ENCODE assay signal across 11 cellular contexts in the genomic region with DNA sequence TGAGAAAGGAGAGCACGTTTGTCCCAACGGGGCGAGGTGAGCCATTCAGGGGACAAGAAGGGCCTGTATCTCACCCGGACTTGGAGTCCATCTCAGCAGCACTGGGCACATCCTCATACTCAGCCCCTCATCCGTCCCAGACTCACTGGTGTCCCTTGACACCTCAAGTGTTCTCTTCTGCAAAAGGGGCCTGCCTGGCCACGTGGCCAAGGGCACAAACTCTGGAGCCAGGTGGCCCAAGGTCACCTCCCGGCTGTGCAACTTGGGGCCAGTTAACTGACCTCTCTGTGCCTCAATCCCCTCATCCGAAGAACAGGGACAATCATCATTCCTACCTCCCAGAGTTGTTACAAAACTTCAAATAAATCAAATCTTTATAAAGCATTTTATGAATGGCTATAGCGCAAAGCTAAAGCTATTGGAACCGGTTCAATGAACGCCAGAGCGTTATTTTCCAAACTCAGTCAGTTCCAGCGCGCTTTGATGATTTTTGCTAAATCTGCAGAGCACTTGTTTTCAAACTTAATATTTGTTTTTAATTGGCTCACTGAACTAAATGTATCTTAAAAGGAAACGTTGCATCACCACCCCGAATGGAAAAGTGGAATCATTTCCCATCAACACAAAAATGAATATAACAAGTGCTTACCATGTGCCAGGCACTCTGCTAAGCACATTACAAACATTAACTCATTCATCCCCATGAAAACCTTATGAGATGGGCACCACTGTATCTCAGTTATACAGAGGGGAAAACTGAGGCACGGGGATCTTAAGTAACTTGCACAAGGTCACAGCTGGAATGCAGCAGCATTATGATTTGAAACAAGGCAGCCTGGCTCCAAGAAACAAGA. TPM values are rescaled to one million over a fixed set of nuclear protein-coding genes. Genes with fewer than 3 reads are reported as not detected.
A peak's percentile ranks its signal among the peaks of the same experiment; 100 is the strongest.
DNase-seq lines count a peak whose midpoint lies in the region; ATAC-seq, FAIRE-seq and TF ChIP-seq lines count a peak whose summit lies in the region.
"Had no signal": no experiment of that assay in that cellular context is flagged by ENCODE, and none has a peak within 500 bp of the region (broad histone marks: within the 10 kb centered on the region; RNA-seq: fewer than 3 reads in every experiment).

No MANE protein-coding gene starts in this region.

- FAIRE-seq in HepG2 (lab: Jason Lieb, UNC) = no peak

- no peaks in the 10 kb centered on the region for H3K36me3 Mint-ChIP-seq in WTC11

- H4K20me1 ChIP-seq in HepG2 (ENCODE audit: insufficient read depth, low read length) = no peaks in the 10 kb centered on the region

- H3K4me1 ChIP-seq in HepG2 (ENCODE audit: insufficient read depth, low read length) (peaks cover 63% of the 10 kb centered on the region), thyroid gland (peaks cover 18 to 47% of the 10 kb centered on the region in 2 donors)

- 32% methylated on average over 9 of the region's 17 CpGs for WGBS in HepG2 (ENCODE audit: low lambda C conversion rate)
- WGBS in thyroid gland, 2 donors = 45 to 53% methylated on average over 17 of the region's 17 CpGs

- in situ Hi-C loops in HepG2 (cut with HindIII; ENCODE audit: extremely low pct_ligation_motif_present, low pct_unique_long_range_greater_than_20kb) = loop anchor here (25.0 kb wide), 1 partner anchor 416 kb away; a partner anchor contains a TSS

- no peak overlapping the region for H3K27ac Mint-ChIP-seq in WTC11
- H3K27ac Mint-ChIP-seq: activated CD4-positive, alpha-beta T cell treated with anti-CD3 and anti-CD28 coated beads, Interleukin-2, amount 10 ng/mL, durations not matched to agents 7 days and 5 days had no signal

- no peak for ATAC-seq in HepG2
- ATAC-seq in GM19463 (IDR thresholded peaks at IDR 0.05; ENCODE audit: unreplicated experiment) = no peak
- no peak for ATAC-seq in WTC11

- no peak overlapping the region for H3K4me3 Mint-ChIP-seq in WTC11
- H3K4me3 Mint-ChIP-seq: activated CD4-positive, alpha-beta T cell treated with anti-CD3 and anti-CD28 coated beads, Interleukin-2, amount 10 ng/mL, durations not matched to agents 7 days and 5 days had no signal

- H3K9me3 ChIP-seq in HepG2 (ENCODE audit: low read length) (no peaks in the 10 kb centered on the region), thyroid gland (no peaks in the 10 kb centered on the region)

- no peak overlapping the region for H3K4me2 ChIP-seq in HepG2 (ENCODE audit: low read depth, low read length)

- peaks cover 25% of the 10 kb centered on the region for H3K27me3 Mint-ChIP-seq in WTC11 (ENCODE audit: low read depth)

- BruUV-seq in HepG2 (replicated peaks; lab: Mats Ljungman, UMichigan) = no TSS peak

- peak; percentile 17 for DNase-seq in NCI-H2029 (lab: John Stamatoyannopoulos, UW)
- DNase-seq in NCI-H2029 treated with DMSO at 0.1 percent for 48 hours (lab: John Stamatoyannopoulos, UW) = no peak
- peak; percentile 97 to 99 for DNase-seq in dermis microvascular lymphatic vessel endothelial cell (ENCODE audit: low read depth in 2 of 2)
- no peak for DNase-seq in HepG2 (ENCODE audit: low spot score)
- DNase-seq in thyroid gland = no peak
- no peak for DNase-seq in nucleus accumbens (lab: John Stamatoyannopoulos, UW)
- no peak for DNase-seq in WTC11 (ENCODE audit: low spot score)
- DNase-seq: activated CD4-positive, alpha-beta T cell treated with anti-CD3 and anti-CD28 coated beads, Interleukin-2, amount 10 ng/mL, durations not matched to agents 7 days and 5 days; NCI-H345 had no signal

- POLR2A ChIA-PET in HepG2 (lab: Yijun Ruan, JAX) = no interaction called here
- POLR2A ChIA-PET in WTC11 (lab: Charles Lee) = no interaction called here

- peaks cover 2% of the 10 kb centered on the region; the same call in 1 of the 2 replicates for H3K4me1 Mint-ChIP-seq in WTC11

- no peak overlapping the region for H3K27ac ChIP-seq in HepG2 (ENCODE audit: extremely low read length, insufficient read depth, low read length)
- H3K27ac ChIP-seq in thyroid gland = peak overlapping the region; percentile 19 to 68 (median 60)
- H3K27ac ChIP-seq: 22Rv1 had no signal

- no peak overlapping the region for H3K4me3 ChIP-seq in HepG2 (replicated peaks in 1 of 3; ENCODE audit: insufficient read depth in 1 of 3, low read depth in 2 of 3, low read length in 3 of 3)
- H3K4me3 ChIP-seq in thyroid gland (replicated peaks in 1 of 3) = no peak overlapping the region

- no peak overlapping the region for H2AFZ ChIP-seq in HepG2 (ENCODE audit: low read length)

- no peaks in the 10 kb centered on the region for H3K79me2 ChIP-seq in HepG2 (ENCODE audit: insufficient read depth, low read length)

- TF ChIP-seq POLR2A in HepG2 (IDR thresholded peaks at IDR 0.05; ENCODE audit: insufficient read depth in 1 of 2, low read depth in 2 of 2, low read length in 2 of 2) (no peak), thyroid gland (IDR thresholded peaks at IDR 0.05) (no peak)

- TF ChIP-seq RAD21 in HepG2 (CRISPR knock-in tag; IDR thresholded peaks at IDR 0.05) = no peak

- no peaks in the 10 kb centered on the region for H3K9me3 Mint-ChIP-seq in WTC11
- H3K9me3 Mint-ChIP-seq: activated CD4-positive, alpha-beta T cell treated with anti-CD3 and anti-CD28 coated beads, Interleukin-2, amount 10 ng/mL, durations not matched to agents 7 days and 5 days had no signal

- H3K36me3 ChIP-seq in HepG2 (replicated peaks in 1 of 2; ENCODE audit: control insufficient read depth in 1 of 2, insufficient read depth in 2 of 2, low read length in 2 of 2) = no peaks in the 10 kb centered on the region
- no peaks in the 10 kb centered on the region for H3K36me3 ChIP-seq in thyroid gland

- TF ChIP-seq EP300 in HepG2 (IDR thresholded peaks at IDR 0.05; ENCODE audit: low read depth in 2 of 2, low read length in 2 of 2) = no peak
- no peak for TF ChIP-seq EP300 in HepG2 (CRISPR knock-in tag; IDR thresholded peaks at IDR 0.05; ENCODE audit: borderline replicate concordance)

- CTCF ChIA-PET in HepG2 (lab: Yijun Ruan, JAX; ENCODE audit: low intra/inter-chr PET ratio, low total read pairs) (no interaction called here), WTC11 (lab: Charles Lee) (interaction anchor here (1.1 to 2.0 kb wide), 2 partner anchors 51 to 242 kb away, joined by 3 to 5 read pairs; no protein-coding TSS in a partner anchor)

- H3K9ac ChIP-seq in HepG2 (ENCODE audit: insufficient read depth, low read depth, low read length) = no peak overlapping the region

- H3K27me3 ChIP-seq in HepG2 (ENCODE audit: control insufficient read depth in 1 of 2, insufficient read depth in 2 of 2, low read length in 2 of 2) = peaks cover 4 to 24% of the 10 kb centered on the region in 2 experiments; a peak in 3 of 5 replicates
- H3K27me3 ChIP-seq in thyroid gland = no peaks in the 10 kb centered on the region

- intact Hi-C loops in HepG2 (cut with micrococcal nuclease; ENCODE audit: unreplicated experiment) (no loop called here), thyroid gland (cut with DNase I) (no loop called here)

- TF ChIP-seq CTCF in HepG2 (CRISPR knock-in tag; IDR thresholded peaks at IDR 0.05) = no peak
- no peak for TF ChIP-seq CTCF in thyroid gland (IDR thresholded peaks at IDR 0.05)
- TF ChIP-seq CTCF in WTC11 (IDR thresholded peaks at IDR 0.05) = no peak

TF ChIP-seq in HepG2, 621 proteins besides CTCF, POLR2A, EP300 and RAD21 (continues in another document):
- TF ChIP-seq ZNF768 (CRISPR knock-in tag; IDR thresholded peaks at IDR 0.05) (peak; percentile 98), REPIN1 (CRISPR knock-in tag; IDR thresholded peaks at IDR 0.05; ENCODE audit: borderline replicate concordance, low read depth) (no peak), ERF (CRISPR knock-in tag; IDR thresholded peaks at IDR 0.05) (no peak), ZNF652 (CRISPR knock-in tag; IDR thresholded peaks at IDR 0.05; ENCODE audit: borderline replicate concordance, low read depth) (peak; percentile 69), ZMYM3 (CRISPR knock-in tag; IDR thresholded peaks at IDR 0.05) (peak; percentile 59; the same call in 1 of the 2 replicates), CEBPB (IDR thresholded peaks at IDR 0.05; ENCODE audit: borderline replicate concordance, low read depth, low read length) (peak; percentile 32; the same call in 1 of the 2 replicates)

TF ChIP-seq in WTC11, 78 proteins besides CTCF, POLR2A, EP300 and RAD21 (continues in another document):
- TF ChIP-seq, protein P1, sequence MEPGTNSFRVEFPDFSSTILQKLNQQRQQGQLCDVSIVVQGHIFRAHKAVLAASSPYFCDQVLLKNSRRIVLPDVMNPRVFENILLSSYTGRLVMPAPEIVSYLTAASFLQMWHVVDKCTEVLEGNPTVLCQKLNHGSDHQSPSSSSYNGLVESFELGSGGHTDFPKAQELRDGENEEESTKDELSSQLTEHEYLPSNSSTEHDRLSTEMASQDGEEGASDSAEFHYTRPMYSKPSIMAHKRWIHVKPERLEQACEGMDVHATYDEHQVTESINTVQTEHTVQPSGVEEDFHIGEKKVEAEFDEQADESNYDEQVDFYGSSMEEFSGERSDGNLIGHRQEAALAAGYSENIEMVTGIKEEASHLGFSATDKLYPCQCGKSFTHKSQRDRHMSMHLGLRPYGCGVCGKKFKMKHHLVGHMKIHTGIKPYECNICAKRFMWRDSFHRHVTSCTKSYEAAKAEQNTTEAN (CRISPR knock-in tag; IDR thresholded peaks at IDR 0.05) = no peak

RNA-seq across cellular contexts. Expression of a gene that starts 49.3 kb away (rescaled TPM):
- total RNA-seq in dermis microvascular lymphatic vessel endothelial cell (84.5 and 139 TPM in 2 replicates), HepG2 (2016; rRNA removed; fragmentation: Illumina TruSeq; extraction: Trizol) (18.0 and 27.1 TPM in 2 replicates), thyroid gland (1,000 to 10,000 TPM in 1 of 4 donors, 100 to 1,000 TPM in 3; 613 to 1,025 (median 690) TPM), WTC11 (2021) (9.5 to 12.4 TPM (median 11.0 TPM) in 3 replicates)
- 7.1 and 7.8 TPM in 2 replicates for total RNA-seq in HepG2 (2016; cell fraction: cytosol; rRNA removed; fragmentation: Illumina TruSeq; extraction: Trizol; ENCODE audit: low read depth)
- total RNA-seq in HepG2 (2016; cell fraction: insoluble cytoplasmic fraction; rRNA removed; fragmentation: Illumina TruSeq; extraction: Trizol) = 15.8 and 29.9 TPM in 2 replicates
- 14.2 and 16.6 TPM in 2 replicates for total RNA-seq in HepG2 (2016; cell fraction: membrane; rRNA removed; fragmentation: Illumina TruSeq; extraction: Trizol)
- total RNA-seq in HepG2 (2016; cell fraction: nucleus; rRNA removed; fragmentation: Illumina TruSeq; extraction: Trizol) = 53.7 and 56.5 TPM in 2 replicates
- 55.5 and 79.2 TPM in 2 replicates for polyA plus RNA-seq in HepG2 (2011; rRNA removed)
- 59.1 and 69.7 TPM in 2 replicates for polyA plus RNA-seq in HepG2 (2011; cell fraction: cytosol; rRNA removed)
- 85.1 and 113 TPM in 2 replicates for polyA plus RNA-seq in HepG2 (2011; cell fraction: nucleus; rRNA removed)
- 48.1 and 56.6 TPM in 2 replicates for polyA plus RNA-seq in HepG2 (2012)
- polyA plus RNA-seq in HepG2 (2016; cell fraction: cytosol; fragmentation: Illumina TruSeq; extraction: Trizol; ENCODE audit: low read depth) = 4.7 and 6.0 TPM in 2 replicates
- 17.2 and 23.0 TPM in 2 replicates for polyA plus RNA-seq in HepG2 (2016; cell fraction: insoluble cytoplasmic fraction; fragmentation: Illumina TruSeq; extraction: Trizol; ENCODE audit: low read depth)
- 9.3 and 9.4 TPM in 2 replicates for polyA plus RNA-seq in HepG2 (2016; cell fraction: membrane; fragmentation: Illumina TruSeq; extraction: Trizol; ENCODE audit: low read depth)
- 63.2 and 85.8 TPM in 2 replicates for polyA plus RNA-seq in HepG2 (2016; cell fraction: nucleus; fragmentation: Illumina TruSeq; extraction: Trizol; ENCODE audit: insufficient read depth, low read depth)
- 142 and 198 TPM in 2 replicates for polyA minus RNA-seq in HepG2 (2011; rRNA and poly(A)+ RNA removed; ENCODE audit: low replicate concordance)
- 72.5 and 80.5 TPM in 2 replicates for polyA minus RNA-seq in HepG2 (2011; cell fraction: cytosol; rRNA and poly(A)+ RNA removed)
- polyA minus RNA-seq in HepG2 (2011; cell fraction: nucleus; rRNA and poly(A)+ RNA removed) = 95.3 and 131 TPM in 2 replicates

Comparison
In these comparisons a context has a peak if more than half of its experiments do, and no peak if none do; other contexts are left out.
1. DNase-seq: peak in NCI-H2029 (single experiment) and dermis microvascular lymphatic vessel endothelial cell (2 of 2); none in NCI-H2029 treated with DMSO at 0.1 percent for 48 hours (single experiment), HepG2 (single experiment), thyroid gland (0 of 2), nucleus accumbens (0 of 56) and WTC11 (single experiment).